Comparison of ENCODE assay signal across 11 cellular contexts in the genomic region with DNA sequence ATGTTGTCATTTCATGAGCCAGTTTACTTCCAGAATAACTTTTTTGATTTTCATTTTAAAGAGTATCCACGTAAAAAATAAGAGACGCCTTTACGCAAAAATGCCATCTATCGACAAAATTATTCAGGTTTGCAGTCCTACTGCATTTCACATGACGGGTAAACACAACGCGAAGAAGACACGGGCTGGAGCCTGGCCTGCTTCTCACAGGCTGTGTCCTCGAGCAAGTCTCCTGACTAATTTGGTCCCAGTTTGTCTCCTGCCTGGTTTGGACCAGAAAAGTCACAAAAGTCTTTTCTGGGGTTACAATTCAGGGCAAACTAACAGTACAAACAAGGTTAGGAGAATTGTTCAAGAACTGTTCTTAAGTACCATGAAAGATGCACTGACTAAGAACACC. TPM values are rescaled to one million over a fixed set of nuclear protein-coding genes. Genes with fewer than 3 reads are reported as not detected.
DNase-seq lines count a peak whose midpoint lies in the region; ATAC-seq and TF ChIP-seq lines count a peak whose summit lies in the region.
"Had no signal": no experiment of that assay in that cellular context is flagged by ENCODE, and none has a peak within 500 bp of the region (broad histone marks: within the 10 kb centered on the region; RNA-seq: fewer than 3 reads in every experiment).

No MANE protein-coding gene starts in this region.

- H3K36me3 ChIP-seq in BLaER1 (peaks cover 9% of the 10 kb centered on the region; the same call in 1 of the 2 replicates), brain microvascular endothelial cell (replicated peaks) (no peaks in the 10 kb centered on the region), neural progenitor cell (no peaks in the 10 kb centered on the region)
- H3K36me3 ChIP-seq: pancreas had no signal

- H3F3A ChIP-seq in neural progenitor cell (ENCODE audit: low read depth), result peaks cover 23% of the 10 kb centered on the region

- H3K27ac ChIP-seq in BLaER1, result peak overlapping the region; percentile 95
- H3K27ac ChIP-seq in brain microvascular endothelial cell, result peak overlapping the region; percentile 86
- H3K27ac ChIP-seq in neural progenitor cell, result no peak overlapping the region
- H3K27ac ChIP-seq: SK-N-MC had no signal

- intact Hi-C loops in left colon (cut with DNase I, micrococcal nuclease), result no loop called here

- H3K4me1 ChIP-seq in BLaER1 (peaks cover 96% of the 10 kb centered on the region), neural progenitor cell (peaks cover 39% of the 10 kb centered on the region)

- H3K4me3 ChIP-seq in BLaER1 (peak overlapping the region; percentile 48), brain microvascular endothelial cell (ENCODE audit: low read depth, low read length) (no peak overlapping the region), neural progenitor cell (no peak overlapping the region)
- H3K4me3 ChIP-seq: pancreas, SK-N-MC had no signal

- peak overlapping the region in 3 of 4 donors; percentile 0 to 87 (median 45) for H3K4me3 Mint-ChIP-seq in IgD-negative memory B cell
- H3K4me3 Mint-ChIP-seq in neural progenitor cell, result peak overlapping the region; percentile 46

- H3K36me3 Mint-ChIP-seq in IgD-negative memory B cell (peaks cover 2% of the 10 kb centered on the region), neural progenitor cell (peaks cover 4% of the 10 kb centered on the region)

- H3K27me3 Mint-ChIP-seq in IgD-negative memory B cell, result no peaks in the 10 kb centered on the region
- H3K27me3 Mint-ChIP-seq in neural progenitor cell (ENCODE audit: insufficient read depth, low read depth), result no peaks in the 10 kb centered on the region

- H3K27ac Mint-ChIP-seq in IgD-negative memory B cell (peak overlapping the region in 1 of 3 donors; percentile 76), neural progenitor cell (no peak overlapping the region)

- H3K27me3 ChIP-seq in BLaER1, result no peaks in the 10 kb centered on the region
- H3K27me3 ChIP-seq in brain microvascular endothelial cell (replicated peaks), result no peaks in the 10 kb centered on the region
- H3K27me3 ChIP-seq in neural progenitor cell, result no peaks in the 10 kb centered on the region
- H3K27me3 ChIP-seq: pancreas had no signal

- H3K9ac ChIP-seq in BLaER1, result peak overlapping the region; percentile 80
- no peak overlapping the region for H3K9ac ChIP-seq in neural progenitor cell

- in situ Hi-C loops in brain microvascular endothelial cell (cut with HindIII; ENCODE audit: low pct_ligation_motif_present, low sequenced_read_pairs), result no loop called here

- no peaks in the 10 kb centered on the region for H3K9me3 Mint-ChIP-seq in IgD-negative memory B cell
- no peaks in the 10 kb centered on the region for H3K9me3 Mint-ChIP-seq in neural progenitor cell

- ATAC-seq in left colon, result no peak

- TF ChIP-seq CTCF in brain microvascular endothelial cell (IDR thresholded peaks at IDR 0.05; ENCODE audit: low read depth, low read length, missing control alignments) (no peak), neural progenitor cell (IDR thresholded peaks at IDR 0.05) (no peak)

- H2AFZ ChIP-seq in neural progenitor cell (replicated peaks), result no peak overlapping the region

- H4K20me1 ChIP-seq in BLaER1, result peaks cover 47% of the 10 kb centered on the region
- peaks cover 85% of the 10 kb centered on the region for H4K20me1 ChIP-seq in neural progenitor cell (ENCODE audit: low read depth)

- peaks cover 45 to 49% (median 47%) of the 10 kb centered on the region in 3 donors for H3K4me1 Mint-ChIP-seq in IgD-negative memory B cell
- peaks cover 59% of the 10 kb centered on the region for H3K4me1 Mint-ChIP-seq in neural progenitor cell

- H3K79me2 ChIP-seq in neural progenitor cell (ENCODE audit: low read depth), result peaks cover 89% of the 10 kb centered on the region

- H3K9me3 ChIP-seq in BLaER1 (no peaks in the 10 kb centered on the region), neural progenitor cell (ENCODE audit: low read depth) (no peaks in the 10 kb centered on the region)
- H3K9me3 ChIP-seq: pancreas had no signal

- DNase-seq in brain microvascular endothelial cell (no peak), neural progenitor cell (ENCODE audit: low spot score) (no peak), NCI-H187 (lab: John Stamatoyannopoulos, UW) (no peak), superior temporal gyrus (ENCODE audit: extremely low spot score) (no peak), NCI-H1436 (lab: John Stamatoyannopoulos, UW) (no peak), left colon (no peak)
- DNase-seq: NCI-H187 treated with DMSO at 0.1 percent for 48 hours, pancreas had no signal

- H3K4me2 ChIP-seq in BLaER1 (peak overlapping the region; percentile 97), neural progenitor cell (no peak overlapping the region)

RNA-seq across cellular contexts. Expression of a gene that starts 51.7 kb away (rescaled TPM):
- 1.1 TPM for polyA plus RNA-seq in IgD-negative memory B cell
- 23.3 TPM in 2 replicates for total RNA-seq in neural progenitor cell (ENCODE audit: low replicate concordance)
- total RNA-seq in left colon, result 10 to 100 TPM; 10.6 to 11.7 TPM
